Comparison of ENCODE assay signal across 7 cellular contexts in genomic region chr11:118012083-118012669, GRCh38. TPM values are rescaled to one million over a fixed set of nuclear protein-coding genes. Genes with fewer than 3 reads are reported as not detected.
A peak's percentile ranks its signal among the peaks of the same experiment; 100 is the strongest.
DNase-seq lines count a peak whose midpoint lies in the region; ATAC-seq and TF ChIP-seq lines count a peak whose summit lies in the region.

No MANE protein-coding gene starts in this region.

- peak; percentile 5 for DNase-seq in HCEC 1CT
- DNase-seq in RPMI8226: peak; percentile 90
- peak; percentile 3 for DNase-seq in epithelial cell of proximal tubule (ENCODE audit: low read depth)
- DNase-seq in sciatic nerve (ENCODE audit: low spot score): no peak
- DNase-seq in NCI-H748 (lab: John Stamatoyannopoulos, UW; ENCODE audit: unreplicated experiment): no peak
- no peak for DNase-seq in NCI-H345 (lab: John Stamatoyannopoulos, UW)
- no peak for DNase-seq in NCI-H1092 (lab: John Stamatoyannopoulos, UW)

- H3K4me3 ChIP-seq in epithelial cell of proximal tubule (ENCODE audit: low read depth, low read length): no peak overlapping the region

- peak; percentile 50 for ATAC-seq in sciatic nerve

- TF ChIP-seq CTCF in epithelial cell of proximal tubule (conservative IDR thresholded peaks at IDR 0.05; ENCODE audit: low read depth, low read length): no peak

- intact Hi-C loops in sciatic nerve (cut with DNase I): no loop called here

RNA-seq across cellular contexts. Expression of gene IL10RA, which starts 26.0 kb away (rescaled TPM):
- total RNA-seq in epithelial cell of proximal tubule: 0.46 and 0.87 TPM in 2 replicates
- total RNA-seq in sciatic nerve: 29.5 TPM

Comparison
In these comparisons a context has a peak if more than half of its experiments do, and no peak if none do; other contexts are left out.
1. DNase-seq: peak in HCEC 1CT (single experiment), RPMI8226 (single experiment) and epithelial cell of proximal tubule (single experiment); none in sciatic nerve (single experiment), NCI-H748 (single experiment), NCI-H345 (single experiment) and NCI-H1092 (single experiment).
2. RNA of gene IL10RA, which starts 26.0 kb away (total RNA-seq): 29.5 TPM in sciatic nerve (single experiment); 0.46 to 0.87 TPM in epithelial cell of proximal tubule; every median in the first group is over 10 times any median in the second.